1 cellular context compared by ENCODE assay signal in the genomic region with DNA sequence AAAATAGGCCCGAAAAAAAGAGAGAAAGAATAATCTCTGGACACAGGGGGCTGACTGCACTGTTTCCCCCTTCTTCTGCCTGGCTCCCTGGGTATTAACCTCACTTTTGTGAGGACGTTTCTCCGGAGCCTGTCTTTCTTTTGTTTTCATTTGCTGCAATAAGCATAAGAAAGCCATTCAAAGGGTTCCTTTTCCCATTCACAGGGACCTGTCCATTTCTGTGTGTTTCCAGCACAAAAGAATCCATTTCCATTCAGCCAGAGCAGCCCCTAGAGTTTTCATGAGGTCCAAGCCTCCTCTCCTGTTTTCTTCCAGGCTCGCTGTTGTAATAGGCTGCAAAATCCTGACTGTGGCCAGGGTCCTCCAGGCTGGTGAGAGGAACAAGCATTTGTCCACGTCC.
TF ChIP-seq lines count a peak whose summit lies in the region.

No MANE protein-coding gene starts in this region.

TF ChIP-seq in H1, 55 proteins besides CTCF, POLR2A, EP300 and RAD21:
- TF ChIP-seq CREB1 (IDR thresholded peaks at IDR 0.05) (no peak), SP2 (IDR thresholded peaks at IDR 0.05; ENCODE audit: low read length) (no peak), SUZ12 (IDR thresholded peaks at IDR 0.05; ENCODE audit: low read length) (no peak), CBX5 (IDR thresholded peaks at IDR 0.05; ENCODE audit: low read depth, low read length) (no peak), CHD1 (IDR thresholded peaks at IDR 0.05; ENCODE audit: low read depth, low read length) (no peak), SP1 (IDR thresholded peaks at IDR 0.05; ENCODE audit: low read depth, low read length) (no peak), HDAC2 (IDR thresholded peaks at IDR 0.05; ENCODE audit: borderline replicate concordance in 1 of 2, low read depth in 2 of 2, low read length in 2 of 2) (no peak), TAF7 (optimal IDR thresholded peaks at IDR 0.05; ENCODE audit: borderline replicate concordance, low read depth, low read length) (no peak), RFX5 (IDR thresholded peaks at IDR 0.05; ENCODE audit: borderline replicate concordance, low read depth, low read length) (no peak)
TF ChIP-seq in H1: peak in this region for 0.
